13 cellular contexts compared by ENCODE assay signal in the genomic region with DNA sequence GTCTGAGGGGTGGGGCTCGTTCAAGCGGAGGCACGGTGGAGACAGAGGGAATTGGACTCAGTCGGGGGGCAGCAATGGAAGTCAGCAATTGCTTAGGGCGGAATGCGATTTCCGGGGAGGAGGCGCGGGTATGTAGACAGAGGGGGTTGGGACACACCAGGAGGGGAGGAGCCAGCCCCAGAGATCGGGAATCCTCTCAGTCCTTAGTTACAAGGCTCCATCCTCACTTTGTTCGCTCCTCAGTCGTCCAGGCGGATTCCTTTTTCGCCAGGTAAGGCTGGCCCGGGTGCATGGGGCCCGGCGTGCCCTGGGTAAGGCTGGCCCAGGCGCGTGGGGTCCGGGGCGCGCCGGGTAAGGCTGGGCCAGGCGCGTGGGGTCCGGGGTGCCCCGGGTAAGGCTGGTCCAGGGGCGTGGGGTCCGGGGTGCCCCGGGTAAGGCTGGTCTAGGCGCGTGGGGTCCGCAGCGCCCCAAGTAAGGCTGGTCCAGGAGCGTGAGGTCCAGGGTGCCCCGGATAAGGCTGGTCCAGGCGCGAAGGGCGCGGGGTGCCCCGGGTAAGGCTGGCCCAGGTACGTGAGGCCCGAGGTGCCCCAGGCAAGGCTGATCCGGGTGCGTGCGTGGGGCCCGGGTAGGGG. TPM values are rescaled to one million over a fixed set of nuclear protein-coding genes. Genes with fewer than 3 reads are reported as not detected.
DNase-seq lines count a peak whose midpoint lies in the region; ATAC-seq, FAIRE-seq and TF ChIP-seq lines count a peak whose summit lies in the region.
"Had no signal": no experiment of that assay in that cellular context is flagged by ENCODE, and none has a peak within 500 bp of the region (broad histone marks: within the 10 kb centered on the region; RNA-seq: fewer than 3 reads in every experiment).

TSS of gene L1TD1 (plus strand) at position 199 of the 632 bp plus-strand sequence. CDS start 11,780 bp downstream, outside the sequence.

- H3K36me3 Mint-ChIP-seq in nephron (ENCODE audit: low read depth): no peaks in the 10 kb centered on the region

- H3K27ac ChIP-seq in foreskin keratinocyte (no peak within 1 kb of the TSS), A673 (ENCODE audit: low read depth, low read length, poor library complexity, severe bottlenecking) (no peak within 1 kb of the TSS)

- peak; percentile 55 for DNase-seq in AG20443 (ENCODE audit: low spot score)
- peak; percentile 34 for DNase-seq in HTR-8/SVneo (ENCODE audit: insufficient read length, low spot score)
- peak in 1 of 2 donors; percentile 38 for DNase-seq in foreskin keratinocyte
- DNase-seq in D721Med (ENCODE audit: insufficient read length, low spot score): no peak
- no peak for DNase-seq in A673 (ENCODE audit: low spot score)
- no peak for DNase-seq in left ventricle myocardium superior
- DNase-seq in C1 segment of cervical spinal cord (lab: John Stamatoyannopoulos, UW): no peak
- DNase-seq: GF-D8, hypothalamus, NCI-H1417, NCI-H774 had no signal

- peak within 1 kb of the TSS; percentile 41 to 74 (median 52) for H3K27ac Mint-ChIP-seq in nephron

- no TSS peak for BruUV-seq in A673 (replicated peaks; lab: Mats Ljungman, UMichigan)

- intact Hi-C loops in A673 (cut with micrococcal nuclease; ENCODE audit: unreplicated experiment) (no loop called here), left ventricle myocardium superior (cut with micrococcal nuclease) (no loop called here)

- no peak within 1 kb of the TSS for H3K4me3 ChIP-seq in A673 (ENCODE audit: low read depth, low read length, poor library complexity, severe bottlenecking)

- FAIRE-seq in HTR-8/SVneo (lab: Jason Lieb, UNC) (no peak), D721Med (lab: Jason Lieb, UNC) (no peak)

- peak; percentile 89 for ATAC-seq in foreskin keratinocyte
- no peak for ATAC-seq in left ventricle myocardium superior

- no peaks in the 10 kb centered on the region for H3K9me3 ChIP-seq in A673 (ENCODE audit: low read depth, low read length, poor library complexity, severe bottlenecking)

- H3K4me1 ChIP-seq in foreskin keratinocyte (no peaks in the 10 kb centered on the region), A673 (ENCODE audit: insufficient read depth, low read length, poor library complexity, severe bottlenecking) (no peaks in the 10 kb centered on the region)

- H3K27me3 ChIP-seq in foreskin keratinocyte (no peaks in the 10 kb centered on the region), A673 (replicated peaks; ENCODE audit: insufficient read depth, low read depth, low read length, poor library complexity) (no peaks in the 10 kb centered on the region)

- H3K36me3 ChIP-seq in A673 (ENCODE audit: insufficient read depth, low read length, poor library complexity, severe bottlenecking): no peaks in the 10 kb centered on the region

- POLR2A ChIA-PET in A673 (lab: Charles Lee; ENCODE audit: low non-redundant PET): no interaction called here

- peaks cover 18% of the 10 kb centered on the region for H3K4me1 Mint-ChIP-seq in nephron

- CTCF ChIA-PET in A673 (lab: Charles Lee): no interaction called here

- peaks cover 7% of the 10 kb centered on the region for H3K9me3 Mint-ChIP-seq in nephron
- H3K9me3 Mint-ChIP-seq: activated naive CD4-positive, alpha-beta T cell treated with anti-CD3 and anti-CD28 coated beads, Interleukin-2, amount 50 U/mL, for 72 hours had no signal

- peaks cover 60% of the 10 kb centered on the region for H3K27me3 Mint-ChIP-seq in nephron (ENCODE audit: low read depth)

- TF ChIP-seq CTCF in foreskin keratinocyte (conservative IDR thresholded peaks at IDR 0.05) (no peak), nephron (IDR thresholded peaks at IDR 0.05; ENCODE audit: unreplicated experiment in 3 of 3) (no peak), D721Med (IDR thresholded peaks at IDR 0.05; ENCODE audit: insufficient read depth, missing control alignments) (no peak), A673 (conservative IDR thresholded peaks at IDR 0.05; ENCODE audit: low read depth, low read length) (no peak)

- peak within 1 kb of the TSS; percentile 76 to 86 (median 86) for H3K4me3 Mint-ChIP-seq in nephron

RNA-seq across cellular contexts. Expression of gene L1TD1, which starts in this region (rescaled TPM):
- 8.0 and 9.7 TPM in 2 replicates for total RNA-seq in foreskin keratinocyte
- polyA plus RNA-seq in foreskin keratinocyte: 4.0 and 4.9 TPM in 2 replicates
- not detected in 2 replicates for total RNA-seq in A673 (2021)
- 0.05 TPM for total RNA-seq in left ventricle myocardium superior

Comparison
In these comparisons a context has a peak if more than half of its experiments do, and no peak if none do; other contexts are left out.
1. DNase-seq: peak in AG20443 (single experiment) and HTR-8/SVneo (single experiment); none in D721Med (single experiment), A673 (single experiment), left ventricle myocardium superior (single experiment) and C1 segment of cervical spinal cord (0 of 14).